Comparison of ENCODE assay signal across 9 cellular contexts in genomic region chr4:173301518-173302201, GRCh38. TPM values are rescaled to one million over a fixed set of nuclear protein-coding genes. Genes with fewer than 3 reads are reported as not detected.
DNase-seq lines count a peak whose midpoint lies in the region; ATAC-seq and TF ChIP-seq lines count a peak whose summit lies in the region.
"Had no signal": no experiment of that assay in that cellular context is flagged by ENCODE, and none has a peak within 500 bp of the region (broad histone marks: within the 10 kb centered on the region; RNA-seq: fewer than 3 reads in every experiment).

No MANE protein-coding gene starts in this region.

- H3K27ac ChIP-seq in RWPE2 (ENCODE audit: poor library complexity, severe bottlenecking), result no peak overlapping the region

- intact Hi-C loops in activated naive CD4-positive, alpha-beta T cell treated with anti-CD3 and anti-CD28 coated beads for 36 hours (cut with micrococcal nuclease), result loop anchor here (1.0 to 2.0 kb wide), 4 partner anchors 13 to 288 kb away; no protein-coding TSS in a partner anchor

- peaks cover 2% of the 10 kb centered on the region for H3K4me1 Mint-ChIP-seq in activated naive CD4-positive, alpha-beta T cell treated with anti-CD3 and anti-CD28 coated beads for 36 hours (ENCODE audit: low read depth)

- TF ChIP-seq CTCF in RWPE2 (IDR thresholded peaks at IDR 0.05; ENCODE audit: poor library complexity, severe bottlenecking) (peak; percentile 66), fibroblast of pulmonary artery (IDR thresholded peaks at IDR 0.05; ENCODE audit: low read length, missing control alignments) (peak; percentile 73), retinal pigment epithelial cell (conservative IDR thresholded peaks at IDR 0.05; ENCODE audit: low read depth, low read length) (peak; percentile 78)

- DNase-seq in activated naive CD4-positive, alpha-beta T cell treated with anti-CD3 and anti-CD28 coated beads for 36 hours, result peak; percentile 39
- no peak for DNase-seq in activated naive CD4-positive, alpha-beta T cell treated with anti-CD3 and anti-CD28 coated beads, Interleukin-2, amount 50 U/mL, for 16 hours
- DNase-seq in RWPE2 (ENCODE audit: low spot score) (no peak), fibroblast of pulmonary artery (ENCODE audit: low read depth) (peak; percentile 57), retinal pigment epithelial cell (ENCODE audit: low read depth) (no peak)
- DNase-seq in central memory CD4-positive, alpha-beta T cell, result no peak
- DNase-seq in stimulated activated CD4-positive, alpha-beta T cell treated with anti-CD3 and anti-CD28 coated beads, Interleukin-4, amount 100 ng/mL, for 24 hours, result no peak

- no peaks in the 10 kb centered on the region for H3K27me3 ChIP-seq in RWPE2 (ENCODE audit: insufficient read depth, poor library complexity, severe bottlenecking)

- ATAC-seq in HG02678 (IDR thresholded peaks at IDR 0.05; ENCODE audit: unreplicated experiment) (peak; percentile 41), RWPE2 (ENCODE audit: low read depth) (no peak)

- H3K27ac Mint-ChIP-seq in activated naive CD4-positive, alpha-beta T cell treated with anti-CD3 and anti-CD28 coated beads for 36 hours, result no peak overlapping the region

- CTCF ChIA-PET in activated naive CD4-positive, alpha-beta T cell treated with anti-CD3 and anti-CD28 coated beads for 36 hours (lab: Charles Lee), result interaction anchor here (0.6 to 3.9 kb wide), 54 partner anchors 9 to 547 kb away, joined by 3 to 80 read pairs (median 4); partner anchors contain the start of gene GALNT7

- peaks cover 4% of the 10 kb centered on the region; the same call in 1 of the 2 replicates for H3K36me3 ChIP-seq in RWPE2 (ENCODE audit: low read depth)

- no peaks in the 10 kb centered on the region for H3K9me3 ChIP-seq in RWPE2 (ENCODE audit: severe bottlenecking)
- H3K9me3 ChIP-seq: HAP-1 had no signal

- peaks cover 9% of the 10 kb centered on the region for H3K36me3 Mint-ChIP-seq in activated naive CD4-positive, alpha-beta T cell treated with anti-CD3 and anti-CD28 coated beads for 36 hours (ENCODE audit: low read depth)

- H3K9me3 Mint-ChIP-seq in activated naive CD4-positive, alpha-beta T cell treated with anti-CD3 and anti-CD28 coated beads for 36 hours, result no peaks in the 10 kb centered on the region

- H3K27me3 Mint-ChIP-seq in activated naive CD4-positive, alpha-beta T cell treated with anti-CD3 and anti-CD28 coated beads for 36 hours (ENCODE audit: low read depth), result no peaks in the 10 kb centered on the region

- H3K4me1 ChIP-seq in RWPE2 (ENCODE audit: insufficient read depth, poor library complexity, severe bottlenecking), result no peaks in the 10 kb centered on the region
- H3K4me1 ChIP-seq: HAP-1 had no signal

- H3K4me3 ChIP-seq in RWPE2 (ENCODE audit: severe bottlenecking) (no peak overlapping the region), fibroblast of pulmonary artery (replicated peaks; ENCODE audit: low read depth, low read length) (no peak overlapping the region), retinal pigment epithelial cell (ENCODE audit: low read length) (no peak overlapping the region)
- H3K4me3 ChIP-seq: HAP-1 had no signal

- H3K4me3 Mint-ChIP-seq in activated naive CD4-positive, alpha-beta T cell treated with anti-CD3 and anti-CD28 coated beads for 36 hours, result no peak overlapping the region

RNA-seq across cellular contexts. Expression of gene HMGB2, which starts 32.5 kb away (rescaled TPM):
- 100 to 1,000 TPM; 752 to 787 TPM for total RNA-seq in activated naive CD4-positive, alpha-beta T cell treated with anti-CD3 and anti-CD28 coated beads for 36 hours

Comparison
In these comparisons a context has a peak if more than half of its experiments do, and no peak if none do; other contexts are left out.
1. DNase-seq: peak in activated naive CD4-positive, alpha-beta T cell treated with anti-CD3 and anti-CD28 coated beads for 36 hours (single experiment) and fibroblast of pulmonary artery (single experiment); none in activated naive CD4-positive, alpha-beta T cell treated with anti-CD3 and anti-CD28 coated beads, Interleukin-2, amount 50 U/mL, for 16 hours (single experiment), RWPE2 (single experiment), retinal pigment epithelial cell (single experiment), central memory CD4-positive, alpha-beta T cell (single experiment) and stimulated activated CD4-positive, alpha-beta T cell treated with anti-CD3 and anti-CD28 coated beads, Interleukin-4, amount 100 ng/mL, for 24 hours (single experiment).
2. Peak in every context shown above with its lines, with median percentiles within 50 percentile points of each other: CTCF ChIP-seq.